Comparison of ENCODE assay signal across 9 cellular contexts in genomic region chr1:206687251-206687914, GRCh38. TPM values are rescaled to one million over a fixed set of nuclear protein-coding genes. Genes with fewer than 3 reads are reported as not detected.
DNase-seq lines count a peak whose midpoint lies in the region; ATAC-seq, FAIRE-seq and TF ChIP-seq lines count a peak whose summit lies in the region.
"Had no signal": no experiment of that assay in that cellular context is flagged by ENCODE, and none has a peak within 500 bp of the region (broad histone marks: within the 10 kb centered on the region; RNA-seq: fewer than 3 reads in every experiment).

No MANE protein-coding gene starts in this region.

- DNase-seq in T-helper 1 cell (no peak), kidney (no peak), substantia nigra (lab: John Stamatoyannopoulos, UW) (no peak)
- no peak for DNase-seq in activated T-helper 2 cell treated with anti-CD3 and anti-CD28 coated beads, Interferon-gamma antibody, Interleukin-2, Interleukin-4, amounts not matched to agents 10 μg/mL and 5 μg/mL and 100 μg/mL, durations not matched to agents 14 hours and 24 hours and 36 hours (ENCODE audit: low spot score)

- FAIRE-seq in kidney (lab: Jason Lieb, UNC) = no peak
- FAIRE-seq: A204.1 had no signal

- H3K9me3 ChIP-seq in kidney (ENCODE audit: control insufficient read depth in 1 of 2, low read length in 2 of 2) (no peaks in the 10 kb centered on the region), stomach smooth muscle (ENCODE audit: control insufficient read depth in 2 of 2, low read length in 2 of 2) (no peaks in the 10 kb centered on the region)

- peak overlapping the region; percentile 98 for H3K4me3 Mint-ChIP-seq in T-helper 1 cell treated with Interleukin-12 subunit alpha and Interleukin-12 subunit beta and Interleukin-4 antibody, amounts not matched to agents 30 μg/mL and 1 μg/mL, for 36 hours
- peak overlapping the region; percentile 94 for H3K4me3 Mint-ChIP-seq in activated T-helper 2 cell treated with anti-CD3 and anti-CD28 coated beads, Interferon-gamma antibody, Interleukin-2, Interleukin-4, amounts not matched to agents 10 μg/mL and 5 μg/mL and 100 μg/mL, durations not matched to agents 14 hours and 24 hours and 36 hours (ENCODE audit: low read depth)

- H3K27ac Mint-ChIP-seq in T-helper 1 cell treated with Interleukin-12 subunit alpha and Interleukin-12 subunit beta and Interleukin-4 antibody, amounts not matched to agents 30 μg/mL and 1 μg/mL, for 36 hours = peak overlapping the region; percentile 97
- peak overlapping the region; percentile 95 for H3K27ac Mint-ChIP-seq in activated T-helper 2 cell treated with anti-CD3 and anti-CD28 coated beads, Interferon-gamma antibody, Interleukin-2, Interleukin-4, amounts not matched to agents 10 μg/mL and 5 μg/mL and 100 μg/mL, durations not matched to agents 14 hours and 24 hours and 36 hours

- peaks cover 5% of the 10 kb centered on the region for H3K36me3 Mint-ChIP-seq in T-helper 1 cell treated with Interleukin-12 subunit alpha and Interleukin-12 subunit beta and Interleukin-4 antibody, amounts not matched to agents 30 μg/mL and 1 μg/mL, for 36 hours (ENCODE audit: low read depth)
- peaks cover 15% of the 10 kb centered on the region for H3K36me3 Mint-ChIP-seq in activated T-helper 2 cell treated with anti-CD3 and anti-CD28 coated beads, Interferon-gamma antibody, Interleukin-2, Interleukin-4, amounts not matched to agents 10 μg/mL and 5 μg/mL and 100 μg/mL, durations not matched to agents 14 hours and 24 hours and 36 hours (ENCODE audit: low read depth)

- H3K9ac ChIP-seq in kidney (ENCODE audit: low read length in 2 of 2) (peak overlapping the region in 1 of 2 donors; percentile 94), stomach smooth muscle (ENCODE audit: low read length in 2 of 2) (peak overlapping the region; percentile 47 to 92)

- no peaks in the 10 kb centered on the region for H3K27me3 ChIP-seq in stomach smooth muscle (ENCODE audit: control insufficient read depth in 1 of 2, insufficient read depth in 2 of 2, low read length in 2 of 2)

- TF ChIP-seq CTCF in kidney (IDR thresholded peaks at IDR 0.05; ENCODE audit: borderline replicate concordance, extremely low read depth, insufficient read depth) = no peak

- H3K36me3 ChIP-seq in kidney (ENCODE audit: control insufficient read depth in 1 of 2, insufficient read depth in 2 of 2, low read length in 2 of 2) = no peaks in the 10 kb centered on the region
- no peaks in the 10 kb centered on the region for H3K36me3 ChIP-seq in stomach smooth muscle (ENCODE audit: control insufficient read depth in 2 of 2, insufficient read depth in 2 of 2, low read length in 2 of 2)

- H3K27me3 Mint-ChIP-seq in T-helper 1 cell treated with Interleukin-12 subunit alpha and Interleukin-12 subunit beta and Interleukin-4 antibody, amounts not matched to agents 30 μg/mL and 1 μg/mL, for 36 hours (ENCODE audit: low read depth) = peaks cover 8% of the 10 kb centered on the region
- peaks cover 1% of the 10 kb centered on the region for H3K27me3 Mint-ChIP-seq in activated T-helper 2 cell treated with anti-CD3 and anti-CD28 coated beads, Interferon-gamma antibody, Interleukin-2, Interleukin-4, amounts not matched to agents 10 μg/mL and 5 μg/mL and 100 μg/mL, durations not matched to agents 14 hours and 24 hours and 36 hours (ENCODE audit: low read depth)

- intact Hi-C loops in activated T-helper 2 cell treated with anti-CD3 and anti-CD28 coated beads, Interferon-gamma antibody, Interleukin-2, Interleukin-4, amounts not matched to agents 10 μg/mL and 5 μg/mL and 100 μg/mL, durations not matched to agents 14 hours and 24 hours and 36 hours (cut with micrococcal nuclease) = no loop called here
- intact Hi-C loops in kidney (cut with DNase I) = no loop called here

- H3K4me1 ChIP-seq in kidney (ENCODE audit: control insufficient read depth in 1 of 2, insufficient read depth in 1 of 2, low read depth in 1 of 2, low read length in 2 of 2) (peaks cover 45 to 50% of the 10 kb centered on the region in 2 donors), stomach smooth muscle (ENCODE audit: control insufficient read depth, insufficient read depth, low read length) (peaks cover 63% of the 10 kb centered on the region)

- ATAC-seq in HG03175 (IDR thresholded peaks at IDR 0.05; ENCODE audit: unreplicated experiment) = no peak
- no peak for ATAC-seq in GM21619 (IDR thresholded peaks at IDR 0.05; ENCODE audit: unreplicated experiment)

- H3K4me3 ChIP-seq in kidney (ENCODE audit: low read length in 2 of 2) (peak overlapping the region; percentile 76 to 91), stomach smooth muscle (ENCODE audit: low read length in 2 of 2) (peak overlapping the region; percentile 86 to 92)

- H3K4me1 Mint-ChIP-seq in T-helper 1 cell treated with Interleukin-12 subunit alpha and Interleukin-12 subunit beta and Interleukin-4 antibody, amounts not matched to agents 30 μg/mL and 1 μg/mL, for 36 hours (ENCODE audit: low read depth) = peaks cover 47% of the 10 kb centered on the region
- peaks cover 60% of the 10 kb centered on the region for H3K4me1 Mint-ChIP-seq in activated T-helper 2 cell treated with anti-CD3 and anti-CD28 coated beads, Interferon-gamma antibody, Interleukin-2, Interleukin-4, amounts not matched to agents 10 μg/mL and 5 μg/mL and 100 μg/mL, durations not matched to agents 14 hours and 24 hours and 36 hours (ENCODE audit: low read depth)

- H3K27ac ChIP-seq in kidney (ENCODE audit: low read depth in 2 of 2, low read length in 2 of 2) = peak overlapping the region; percentile 91 to 95
- H3K27ac ChIP-seq in stomach smooth muscle (ENCODE audit: low read length) = peak overlapping the region; percentile 96
- no peak overlapping the region for H3K27ac ChIP-seq in substantia nigra (ENCODE audit: low read depth, low read length, poor library complexity, severe bottlenecking)

- no peaks in the 10 kb centered on the region for H3K9me3 Mint-ChIP-seq in T-helper 1 cell treated with Interleukin-12 subunit alpha and Interleukin-12 subunit beta and Interleukin-4 antibody, amounts not matched to agents 30 μg/mL and 1 μg/mL, for 36 hours
- H3K9me3 Mint-ChIP-seq in activated T-helper 2 cell treated with anti-CD3 and anti-CD28 coated beads, Interferon-gamma antibody, Interleukin-2, Interleukin-4, amounts not matched to agents 10 μg/mL and 5 μg/mL and 100 μg/mL, durations not matched to agents 14 hours and 24 hours and 36 hours = no peaks in the 10 kb centered on the region

RNA-seq across cellular contexts. Expression of gene MAPKAPK2, which starts 2.7 kb away (rescaled TPM):
- 92.3 and 98.8 TPM in 2 replicates for total RNA-seq in activated T-helper 2 cell treated with anti-CD3 and anti-CD28 coated beads, Interferon-gamma antibody, Interleukin-2, Interleukin-4, amounts not matched to agents 10 μg/mL and 5 μg/mL and 100 μg/mL, durations not matched to agents 14 hours and 24 hours and 36 hours
- 113 TPM for total RNA-seq in kidney
- polyA plus RNA-seq in kidney (ENCODE audit: insufficient read depth, low read depth, low replicate concordance) = 84.5 TPM

RNA-seq across cellular contexts. Expression of gene DYRK3, which starts 52.0 kb away (rescaled TPM):
- total RNA-seq in activated T-helper 2 cell treated with anti-CD3 and anti-CD28 coated beads, Interferon-gamma antibody, Interleukin-2, Interleukin-4, amounts not matched to agents 10 μg/mL and 5 μg/mL and 100 μg/mL, durations not matched to agents 14 hours and 24 hours and 36 hours = 12.1 and 13.0 TPM in 2 replicates
- total RNA-seq in kidney = 12.7 TPM
- polyA plus RNA-seq in kidney (ENCODE audit: insufficient read depth, low read depth, low replicate concordance) = 3.5 TPM
